9 cellular contexts compared by ENCODE assay signal in the genomic region with DNA sequence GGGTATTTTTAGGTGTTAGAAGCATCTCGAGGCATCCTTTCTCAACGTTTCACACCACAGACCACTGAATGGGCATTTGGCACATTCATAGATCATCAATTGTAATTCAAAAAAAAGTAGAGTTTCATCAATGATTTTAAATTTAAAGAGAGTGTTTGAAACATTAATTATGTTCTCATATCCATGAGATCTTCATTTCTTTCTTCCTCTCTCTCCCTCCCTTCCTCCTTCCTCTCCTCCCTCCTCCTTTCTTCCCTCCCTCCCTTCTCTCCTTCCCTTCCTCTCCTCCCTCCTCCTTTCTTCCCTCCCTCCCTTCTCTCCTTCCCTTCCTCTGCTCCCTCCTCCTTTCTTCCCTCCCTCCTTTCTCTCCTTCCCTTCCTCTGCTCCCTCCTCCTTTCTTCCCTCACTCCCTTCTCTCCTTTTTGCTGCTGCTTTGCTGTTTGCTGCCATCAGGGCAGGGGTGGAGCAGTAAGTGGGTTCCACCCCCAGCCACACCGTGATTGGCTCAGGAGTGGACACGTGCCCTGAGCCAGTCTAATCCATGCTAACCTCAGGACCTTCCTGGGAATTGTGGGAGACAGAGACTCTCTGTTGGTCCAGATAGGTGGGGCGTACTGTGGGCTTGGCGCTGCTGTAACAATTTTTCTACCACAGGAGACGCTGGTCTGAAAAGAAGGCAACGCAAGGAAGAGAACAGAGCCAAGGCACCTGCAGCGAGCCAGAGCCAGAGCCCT. TPM values are rescaled to one million over a fixed set of nuclear protein-coding genes. Genes with fewer than 3 reads are reported as not detected.
DNase-seq lines count a peak whose midpoint lies in the region; ATAC-seq and FAIRE-seq lines count a peak whose summit lies in the region.
"Had no signal": no experiment of that assay in that cellular context is flagged by ENCODE, and none has a peak within 500 bp of the region (broad histone marks: within the 10 kb centered on the region; RNA-seq: fewer than 3 reads in every experiment).

No MANE protein-coding gene starts in this region.

- peak overlapping the region in 1 of 2 experiments; percentile 67 for H3K4me3 ChIP-seq in mesenchymal stem cell (ENCODE audit: insufficient read depth in 1 of 2, low read depth in 1 of 2, low read length in 2 of 2)
- no peak overlapping the region for H3K4me3 ChIP-seq in CD4-positive, alpha-beta memory T cell (ENCODE audit: low read length in 2 of 2)

- H3K4me2 ChIP-seq in mesenchymal stem cell (ENCODE audit: low read length, poor library complexity, severe bottlenecking), result peak overlapping the region; percentile 48
- H3K4me2 ChIP-seq: KMS-11 had no signal

- H2BK15ac ChIP-seq in mesenchymal stem cell (ENCODE audit: low read depth, poor library complexity, severe bottlenecking), result no peak overlapping the region

- H4K91ac ChIP-seq in mesenchymal stem cell (ENCODE audit: low read length), result no peak overlapping the region

- peaks cover 4 to 6% of the 10 kb centered on the region in 2 experiments for H3K27me3 ChIP-seq in mesenchymal stem cell (ENCODE audit: control insufficient read depth in 1 of 2, insufficient read depth in 1 of 2, low read length in 2 of 2)
- no peaks in the 10 kb centered on the region for H3K27me3 ChIP-seq in CD4-positive, alpha-beta memory T cell (ENCODE audit: insufficient read depth, low read length)

- DNase-seq in H4 (ENCODE audit: low spot score), result peak; percentile 97
- DNase-seq in NCI-H526 treated with DMSO at 0.1 percent for 48 hours (lab: John Stamatoyannopoulos, UW), result peak; percentile 44
- peak; percentile 32 to 71 for DNase-seq in dermis microvascular lymphatic vessel endothelial cell (ENCODE audit: low read depth in 2 of 2)
- DNase-seq in mesenchymal stem cell, result peak; percentile 56
- DNase-seq in urothelium cell line (ENCODE audit: low spot score), result peak; percentile 96
- DNase-seq in KG1 (lab: John Stamatoyannopoulos, UW), result no peak
- no peak for DNase-seq in CD4-positive, alpha-beta memory T cell
- DNase-seq in activated naive CD4-positive, alpha-beta T cell treated with anti-CD3 and anti-CD28 coated beads, Interleukin-2, amount 50 U/mL, for 72 hours (ENCODE audit: low spot score in 2 of 2), result no peak

- H3K4me3 Mint-ChIP-seq in CD4-positive, alpha-beta memory T cell, result no peak overlapping the region

- no peaks in the 10 kb centered on the region for H3K9me3 ChIP-seq in mesenchymal stem cell (ENCODE audit: control insufficient read depth, low read length)
- H3K9me3 ChIP-seq in CD4-positive, alpha-beta memory T cell (ENCODE audit: control insufficient read depth in 1 of 2, low read length in 2 of 2), result no peaks in the 10 kb centered on the region

- H3K36me3 ChIP-seq in mesenchymal stem cell (ENCODE audit: control insufficient read depth in 1 of 2, insufficient read depth in 2 of 2, low read depth in 1 of 2, low read length in 2 of 2), result no peaks in the 10 kb centered on the region
- H3K36me3 ChIP-seq in CD4-positive, alpha-beta memory T cell (ENCODE audit: insufficient read depth, low read length), result no peaks in the 10 kb centered on the region

- H3K79me1 ChIP-seq in mesenchymal stem cell (replicated peaks; ENCODE audit: low read length, poor library complexity, severe bottlenecking), result no peaks in the 10 kb centered on the region

- peaks cover 3 to 5% (median 4%) of the 10 kb centered on the region in 4 donors for H3K4me1 Mint-ChIP-seq in CD4-positive, alpha-beta memory T cell

- H2AK5ac ChIP-seq in mesenchymal stem cell (ENCODE audit: low read length, severe bottlenecking), result no peak overlapping the region

- H3K27ac ChIP-seq in mesenchymal stem cell (ENCODE audit: low read length, poor library complexity, severe bottlenecking), result peak overlapping the region; percentile 89
- H3K27ac ChIP-seq in CD4-positive, alpha-beta memory T cell (ENCODE audit: low read depth, low read length), result no peak overlapping the region
- H3K27ac ChIP-seq: KMS-11 had no signal

- peak overlapping the region in 1 of 2 experiments; percentile 20 for H3K4ac ChIP-seq in mesenchymal stem cell (ENCODE audit: low read depth in 1 of 2, low read length in 2 of 2)

- intact Hi-C loops in CD4-positive, alpha-beta memory T cell (cut with micrococcal nuclease), result no loop called here

- H3K18ac ChIP-seq in mesenchymal stem cell (ENCODE audit: low read depth in 1 of 2, low read length in 2 of 2), result peak overlapping the region; percentile 40

- H3K4me1 ChIP-seq in mesenchymal stem cell (ENCODE audit: control insufficient read depth, insufficient read depth, low read depth, low read length), result peaks cover 9% of the 10 kb centered on the region
- no peaks in the 10 kb centered on the region for H3K4me1 ChIP-seq in CD4-positive, alpha-beta memory T cell (ENCODE audit: insufficient read depth, low read length)

- no peaks in the 10 kb centered on the region for H3K9me3 Mint-ChIP-seq in CD4-positive, alpha-beta memory T cell
- no peaks in the 10 kb centered on the region for H3K9me3 Mint-ChIP-seq in activated naive CD4-positive, alpha-beta T cell treated with anti-CD3 and anti-CD28 coated beads, Interleukin-2, amount 50 U/mL, for 72 hours

- peak overlapping the region in 1 of 2 experiments; percentile 23 for H3K14ac ChIP-seq in mesenchymal stem cell (ENCODE audit: low read length in 2 of 2)

- no peak for ATAC-seq in activated naive CD4-positive, alpha-beta T cell treated with anti-CD3 and anti-CD28 coated beads, Interleukin-2, amount 50 U/mL, for 72 hours

- H4K8ac ChIP-seq in mesenchymal stem cell (ENCODE audit: low read length), result no peak overlapping the region

- WGBS in mesenchymal stem cell, result 76% methylated on average over 8 of the region's 9 CpGs

- no peak overlapping the region for H3K23ac ChIP-seq in mesenchymal stem cell (ENCODE audit: low read length in 2 of 2)

- H2BK120ac ChIP-seq in mesenchymal stem cell (ENCODE audit: low read depth, low read length), result no peak overlapping the region

- POLR2A ChIA-PET in CD4-positive, alpha-beta memory T cell (lab: Charles Lee; ENCODE audit: partially characterized antibody), result no interaction called here

- H3K9ac ChIP-seq in mesenchymal stem cell (ENCODE audit: low read length), result peak overlapping the region; percentile 63
- H3K9ac ChIP-seq: KMS-11 had no signal

- CTCF ChIA-PET in CD4-positive, alpha-beta memory T cell (lab: Charles Lee; ENCODE audit: partially characterized antibody), result interaction anchor here (1.2 to 4.8 kb wide), 3 partner anchors 53 to 80 kb away, joined by 4 to 21 read pairs (median 7); no protein-coding TSS in a partner anchor

- H2BK5ac ChIP-seq in mesenchymal stem cell (ENCODE audit: low read depth, low read length, poor library complexity, severe bottlenecking), result no peak overlapping the region

- H2BK12ac ChIP-seq in mesenchymal stem cell (ENCODE audit: low read length in 2 of 2), result peak overlapping the region in 1 of 2 experiments; percentile 4

- H3K36me3 Mint-ChIP-seq in CD4-positive, alpha-beta memory T cell, result no peaks in the 10 kb centered on the region
- H3K36me3 Mint-ChIP-seq in activated naive CD4-positive, alpha-beta T cell treated with anti-CD3 and anti-CD28 coated beads, Interleukin-2, amount 50 U/mL, for 72 hours, result no peaks in the 10 kb centered on the region

- H2AFZ ChIP-seq in mesenchymal stem cell (ENCODE audit: low read depth, low read length), result no peak overlapping the region

- peak overlapping the region in 1 of 7 donors; percentile 10 for H3K27ac Mint-ChIP-seq in CD4-positive, alpha-beta memory T cell
- H3K27ac Mint-ChIP-seq in activated naive CD4-positive, alpha-beta T cell treated with anti-CD3 and anti-CD28 coated beads, Interleukin-2, amount 50 U/mL, for 72 hours, result no peak overlapping the region

- FAIRE-seq in urothelium cell line (lab: Jason Lieb, UNC), result peak; percentile 100

- peaks cover 16 to 21% of the 10 kb centered on the region in 2 donors for H3K27me3 Mint-ChIP-seq in CD4-positive, alpha-beta memory T cell

RNA-seq across cellular contexts. Expression of a gene that starts 33.8 kb away (rescaled TPM):
- not detected in 2 replicates for total RNA-seq in H4 (2014; rRNA removed; shearing (Covaris generic))
- not detected in 2 replicates for total RNA-seq in dermis microvascular lymphatic vessel endothelial cell
- not detected for polyA plus RNA-seq in mesenchymal stem cell (2013, experiment 1 of 2)
- polyA plus RNA-seq in mesenchymal stem cell (2013, experiment 2 of 2), result not detected
- not detected for total RNA-seq in CD4-positive, alpha-beta memory T cell
- polyA plus RNA-seq in CD4-positive, alpha-beta memory T cell, result not detected
- not detected for total RNA-seq in activated naive CD4-positive, alpha-beta T cell treated with anti-CD3 and anti-CD28 coated beads, Interleukin-2, amount 50 U/mL, for 72 hours

RNA-seq across cellular contexts. Expression of a gene that starts 51.6 kb away (rescaled TPM):
- total RNA-seq in H4 (2014; rRNA removed; shearing (Covaris generic)), result 19.6 and 21.5 TPM in 2 replicates
- 13.4 and 15.7 TPM in 2 replicates for total RNA-seq in dermis microvascular lymphatic vessel endothelial cell
- 39.2 TPM for polyA plus RNA-seq in mesenchymal stem cell (2013, experiment 1 of 2)
- 38.5 TPM for polyA plus RNA-seq in mesenchymal stem cell (2013, experiment 2 of 2)
- total RNA-seq in CD4-positive, alpha-beta memory T cell, result 10 to 100 TPM; 85.0 to 88.0 TPM
- polyA plus RNA-seq in CD4-positive, alpha-beta memory T cell, result 10 to 100 TPM in 1 of 2 donors, 1 to 10 TPM in 1; 4.1 to 10.9 TPM
- 10 to 100 TPM; 46.9 to 92.6 TPM for total RNA-seq in activated naive CD4-positive, alpha-beta T cell treated with anti-CD3 and anti-CD28 coated beads, Interleukin-2, amount 50 U/mL, for 72 hours

RNA-seq across cellular contexts. Expression of a gene that starts 58.5 kb away (rescaled TPM):
- 8.4 and 13.6 TPM in 2 replicates for total RNA-seq in H4 (2014; rRNA removed; shearing (Covaris generic))
- 0.76 and 1.3 TPM in 2 replicates for total RNA-seq in dermis microvascular lymphatic vessel endothelial cell
- 5.4 TPM for polyA plus RNA-seq in mesenchymal stem cell (2013, experiment 1 of 2)
- 5.1 TPM for polyA plus RNA-seq in mesenchymal stem cell (2013, experiment 2 of 2)
- under 1 TPM; 0.32 to 0.64 TPM for total RNA-seq in CD4-positive, alpha-beta memory T cell
- 1 to 10 TPM in 1 of 2 donors, under 1 TPM in 1; 0.31 to 1.3 TPM for polyA plus RNA-seq in CD4-positive, alpha-beta memory T cell
- 1 to 10 TPM; 6.4 to 9.6 TPM for total RNA-seq in activated naive CD4-positive, alpha-beta T cell treated with anti-CD3 and anti-CD28 coated beads, Interleukin-2, amount 50 U/mL, for 72 hours

Comparison
In these comparisons a context has a peak if more than half of its experiments do, and no peak if none do; other contexts are left out.
1. DNase-seq: peak in H4 (single experiment), NCI-H526 treated with DMSO at 0.1 percent for 48 hours (single experiment), dermis microvascular lymphatic vessel endothelial cell (2 of 2), mesenchymal stem cell (single experiment) and urothelium cell line (single experiment); none in KG1 (single experiment), CD4-positive, alpha-beta memory T cell (0 of 5) and activated naive CD4-positive, alpha-beta T cell treated with anti-CD3 and anti-CD28 coated beads, Interleukin-2, amount 50 U/mL, for 72 hours (0 of 2).